In the genomic region with DNA sequence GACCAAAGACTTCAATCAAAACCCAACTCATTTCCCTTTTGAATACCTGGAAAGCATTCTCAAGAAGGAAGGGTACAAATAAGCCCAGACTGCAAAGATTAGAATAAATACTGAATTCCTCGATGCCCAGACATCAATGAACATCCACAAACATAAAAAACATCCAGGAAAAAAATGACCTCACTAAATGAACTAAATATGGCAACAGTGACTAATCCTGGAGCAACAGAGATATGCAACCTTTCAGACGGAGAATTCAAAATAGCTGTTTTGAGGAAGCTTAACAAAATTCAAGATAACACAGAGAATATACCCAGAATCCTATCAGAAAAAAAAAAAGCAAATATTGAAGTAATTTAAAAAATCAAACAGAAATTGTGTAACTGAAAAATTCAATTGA, we compare ENCODE assay signal across 19 cellular contexts. TPM values are rescaled to one million over a fixed set of nuclear protein-coding genes. Genes with fewer than 3 reads are reported as not detected.
"Had no signal": no experiment of that assay in that cellular context is flagged by ENCODE, and none has a peak within 500 bp of the region (broad histone marks: within the 10 kb centered on the region; RNA-seq: fewer than 3 reads in every experiment).

No MANE protein-coding gene starts in this region.

- DNase-seq: activated CD4-positive, alpha-beta T cell treated with anti-CD3 and anti-CD28 coated beads, Interleukin-2, amount 50 U/mL, for 48 hours; activated naive CD4-positive, alpha-beta T cell treated with Interleukin-2 at 50 U/mL for 16 hours; activated naive CD8-positive, alpha-beta T cell treated with anti-CD3 and anti-CD28 coated beads, Interleukin-2, amount 50 U/mL, for 24 hours; cortex of kidney; effector CD8-positive, alpha-beta T cell; foreskin keratinocyte; glutamatergic neuron; hypothalamus; left cardiac atrium; natural killer cell; posterior cingulate gyrus; retina; stimulated activated naive B cell treated with anti-CD40 and anti-IgM and Interleukin-4, amounts not matched to agents 10 μg/mL and 1 μg/mL and 100 μg/mL, for 72 hours; T-helper 1 cell; T1000 had no signal

- H3K27ac ChIP-seq: foreskin keratinocyte, tibial nerve, VCaP had no signal

- H3K27me3 ChIP-seq: foreskin keratinocyte, tibial nerve had no signal

- H3K4me3 ChIP-seq: lung, tibial nerve had no signal

- ATAC-seq: activated naive CD8-positive, alpha-beta T cell treated with anti-CD3 and anti-CD28 coated beads, Interleukin-2, amount 50 U/mL, for 24 hours; activated T-helper 17 cell treated with anti-CD3 and anti-CD28 coated beads, Interleukin-2, amount 50 U/mL, for 72 hours; natural killer cell; stimulated activated naive B cell treated with anti-CD40 and anti-IgM and Interleukin-4, amounts not matched to agents 10 μg/mL and 1 μg/mL and 100 μg/mL, for 72 hours had no signal

- H3K36me3 ChIP-seq: tibial nerve had no signal

- H3K4me1 ChIP-seq: foreskin keratinocyte, tibial nerve had no signal

RNA-seq across cellular contexts. Expression of gene PCLO, which starts 43.2 kb away (rescaled TPM):
- total RNA-seq: natural killer cell had no signal
